Comparison of ENCODE assay signal across 9 cellular contexts in the genomic region with DNA sequence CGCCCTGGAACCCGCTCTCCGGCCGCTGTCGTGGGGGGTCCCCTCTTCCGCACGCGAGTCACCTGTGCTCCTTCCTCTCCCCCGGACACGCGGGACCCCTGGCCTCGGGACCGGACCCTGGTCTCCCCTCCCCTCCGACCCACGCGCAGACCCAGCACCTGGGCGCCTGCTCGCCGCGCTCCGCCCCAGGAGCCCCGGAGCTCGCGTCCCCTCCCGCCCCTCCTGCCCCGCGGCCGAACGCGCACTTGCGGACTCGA. TPM values are rescaled to one million over a fixed set of nuclear protein-coding genes. Genes with fewer than 3 reads are reported as not detected.
DNase-seq lines count a peak whose midpoint lies in the region; ATAC-seq and TF ChIP-seq lines count a peak whose summit lies in the region.
"Had no signal": no experiment of that assay in that cellular context is flagged by ENCODE, and none has a peak within 500 bp of the region (broad histone marks: within the 10 kb centered on the region; RNA-seq: fewer than 3 reads in every experiment).

No MANE protein-coding gene starts in this region.

- no peak for TF ChIP-seq CTCF in left ventricle myocardium inferior (IDR thresholded peaks at IDR 0.05; ENCODE audit: borderline replicate concordance)

- DNase-seq in T-cell (no peak), left ventricle myocardium inferior (no peak), skeletal muscle cell (ENCODE audit: low read depth) (no peak), putamen (ENCODE audit: low spot score) (no peak)
- DNase-seq: NCI-H187 treated with DMSO at 0.1 percent for 48 hours had no signal

- H3K27ac Mint-ChIP-seq in T-cell: no peak overlapping the region

- ATAC-seq in T-cell (replicated peaks in 1 of 4): no peak
- ATAC-seq in GM19035 (IDR thresholded peaks at IDR 0.05; ENCODE audit: unreplicated experiment): no peak
- no peak for ATAC-seq in HG03565 (IDR thresholded peaks at IDR 0.05; ENCODE audit: unreplicated experiment)
- ATAC-seq in HG03095 (IDR thresholded peaks at IDR 0.05; ENCODE audit: unreplicated experiment): no peak

- no peaks in the 10 kb centered on the region for H3K27me3 Mint-ChIP-seq in T-cell

- peak overlapping the region; percentile 85 for H3K27ac ChIP-seq in left ventricle myocardium inferior (replicated peaks)

- peaks cover 5 to 8% (median 6%) of the 10 kb centered on the region in 3 donors for H3K9me3 Mint-ChIP-seq in T-cell

- peak overlapping the region; percentile 59 to 79 (median 63) for H3K4me3 Mint-ChIP-seq in T-cell

- peak overlapping the region; percentile 59 for H3K4me3 ChIP-seq in GM08714 (ENCODE audit: low read length)
- peak overlapping the region; percentile 96 for H3K4me3 ChIP-seq in left ventricle myocardium inferior
- peak overlapping the region; percentile 69 for H3K4me3 ChIP-seq in skeletal muscle cell (ENCODE audit: low read depth, low read length)

- H3K36me3 ChIP-seq in left ventricle myocardium inferior: peaks cover 5% of the 10 kb centered on the region

- peaks cover 18% of the 10 kb centered on the region for H3K9me3 ChIP-seq in left ventricle myocardium inferior (replicated peaks)

- POLR2A ChIA-PET in T-cell (lab: Charles Lee): no interaction called here

- intact Hi-C loops in left ventricle myocardium inferior (cut with micrococcal nuclease): no loop called here

- peaks cover 27% of the 10 kb centered on the region for H3K4me1 ChIP-seq in left ventricle myocardium inferior

- CTCF ChIA-PET in T-cell (lab: Charles Lee): no interaction called here

- H3K27me3 ChIP-seq in left ventricle myocardium inferior (ENCODE audit: low read depth): no peaks in the 10 kb centered on the region

- H3K4me1 Mint-ChIP-seq in T-cell: peaks cover 8 to 15% (median 8%) of the 10 kb centered on the region in 3 donors

- H3K36me3 Mint-ChIP-seq in T-cell: peaks cover 7% of the 10 kb centered on the region

RNA-seq across cellular contexts. Expression of a gene that starts 0.8 kb away (rescaled TPM):
- total RNA-seq in T-cell: 1 to 10 TPM; 4.4 to 8.7 (median 7.1) TPM
- 22.4 TPM for total RNA-seq in left ventricle myocardium inferior

RNA-seq across cellular contexts. Expression of a gene that starts 18.8 kb away (rescaled TPM):
- 10 to 100 TPM; 29.2 to 49.4 (median 44.3) TPM for total RNA-seq in T-cell
- total RNA-seq in left ventricle myocardium inferior: 13.6 TPM

RNA-seq across cellular contexts. Expression of a gene that starts 37.7 kb away (rescaled TPM):
- total RNA-seq in T-cell: 10 to 100 TPM in 1 of 5 donors, 1 to 10 TPM in 4; 3.2 to 12.2 (median 8.0) TPM
- total RNA-seq in left ventricle myocardium inferior: 79.1 TPM

RNA-seq across cellular contexts. Expression of a gene that starts 49.5 kb away (rescaled TPM):
- 10 to 100 TPM; 57.3 to 81.5 (median 59.4) TPM for total RNA-seq in T-cell
- 41.4 TPM for total RNA-seq in left ventricle myocardium inferior

RNA-seq across cellular contexts. Expression of a gene that starts 54.1 kb away (rescaled TPM):
- total RNA-seq in T-cell: 100 to 1,000 TPM in 4 of 5 donors, 10 to 100 TPM in 1; 94.4 to 262 (median 223) TPM
- 48.0 TPM for total RNA-seq in left ventricle myocardium inferior
